ENCODE assay signal across 8 cellular contexts in genomic region chr21:37365657-37366487, GRCh38. TPM values are rescaled to one million over a fixed set of nuclear protein-coding genes. Genes with fewer than 3 reads are reported as not detected.
DNase-seq lines count a peak whose midpoint lies in the region; ATAC-seq, FAIRE-seq and TF ChIP-seq lines count a peak whose summit lies in the region.

No MANE protein-coding gene starts in this region.

- peaks cover 22% of the 10 kb centered on the region for H3K4me1 ChIP-seq in astrocyte (ENCODE audit: insufficient read depth, low read length)

- H3K4me3 ChIP-seq in astrocyte (ENCODE audit: insufficient read depth, low read depth, low read length) (peak overlapping the region; percentile 71), retinal pigment epithelial cell (ENCODE audit: low read length) (peak overlapping the region; percentile 84)

- peak overlapping the region; percentile 79 for H2AFZ ChIP-seq in astrocyte (ENCODE audit: low read depth, low read length)

- H3K9me3 ChIP-seq in astrocyte (ENCODE audit: insufficient read depth, low read depth, low read length), result no peaks in the 10 kb centered on the region

- peak; percentile 26 for ATAC-seq in GM21529 (IDR thresholded peaks at IDR 0.05; ENCODE audit: unreplicated experiment)

- peak overlapping the region; percentile 98 for H3K27ac ChIP-seq in astrocyte (ENCODE audit: low read depth, low read length)

- H3K4me3 Mint-ChIP-seq in IgD-negative memory B cell, result peak overlapping the region; percentile 96 to 100 (median 98)
- peak overlapping the region; percentile 91 for H3K4me3 Mint-ChIP-seq in astrocyte (ENCODE audit: unreplicated experiment)

- no peaks in the 10 kb centered on the region for H3K27me3 ChIP-seq in astrocyte (ENCODE audit: insufficient read depth, low read length)

- H3K4me1 Mint-ChIP-seq in IgD-negative memory B cell (peaks cover 26 to 40% (median 38%) of the 10 kb centered on the region in 3 donors), astrocyte (ENCODE audit: low read depth, unreplicated experiment) (peaks cover 20% of the 10 kb centered on the region)

- H3K36me3 ChIP-seq in astrocyte (ENCODE audit: insufficient read depth, low read length), result no peaks in the 10 kb centered on the region

- no peak for TF ChIP-seq CTCF in astrocyte (IDR thresholded peaks at IDR 0.05; ENCODE audit: insufficient read depth, low read depth, low read length)
- no peak for TF ChIP-seq CTCF in retinal pigment epithelial cell (conservative IDR thresholded peaks at IDR 0.05; ENCODE audit: low read depth, low read length)

- H3K27ac Mint-ChIP-seq in IgD-negative memory B cell (peak overlapping the region; percentile 97 to 99 (median 99)), astrocyte (ENCODE audit: unreplicated experiment) (peak overlapping the region; percentile 99)

- H3K9me3 Mint-ChIP-seq in IgD-negative memory B cell (peaks cover 0 to 4% (median 0%) of the 10 kb centered on the region in 3 donors), astrocyte (ENCODE audit: unreplicated experiment) (peaks cover 1% of the 10 kb centered on the region)

- peaks cover 39% of the 10 kb centered on the region for H3K79me2 ChIP-seq in astrocyte (ENCODE audit: insufficient read depth, low read length)

- peaks cover 27% of the 10 kb centered on the region for H4K20me1 ChIP-seq in astrocyte (ENCODE audit: insufficient read depth, low read length)

- H3K36me3 Mint-ChIP-seq in IgD-negative memory B cell (no peaks in the 10 kb centered on the region), astrocyte (ENCODE audit: low read depth, unreplicated experiment) (peaks cover 6% of the 10 kb centered on the region)

- H3K4me2 ChIP-seq in astrocyte (ENCODE audit: low read length), result peak overlapping the region; percentile 85

- peak overlapping the region; percentile 98 for H3K9ac ChIP-seq in astrocyte (ENCODE audit: low read length)

- DNase-seq in EH (ENCODE audit: low read depth) (peak; percentile 74), T-helper 1 cell (peak; percentile 45 to 66 (median 51)), astrocyte (ENCODE audit: low read depth) (peak; percentile 34), hypothalamus (lab: John Stamatoyannopoulos, UW) (peak in 39 of 51 donors; percentile 30 to 83 (median 59)), retinal pigment epithelial cell (ENCODE audit: low read depth) (no peak), iPS-NIHi11 (ENCODE audit: low spot score) (no peak)

- no peak for FAIRE-seq in astrocyte (lab: Jason Lieb, UNC)

- H3K27me3 Mint-ChIP-seq in IgD-negative memory B cell (no peaks in the 10 kb centered on the region), astrocyte (ENCODE audit: low read depth, unreplicated experiment) (no peaks in the 10 kb centered on the region)

RNA-seq across cellular contexts. Expression of gene DYRK1A, which starts 0.7 kb away (rescaled TPM):
- 4.3 TPM for polyA plus RNA-seq in IgD-negative memory B cell
- total RNA-seq in astrocyte, result 41.7 and 44.6 TPM in 2 replicates

Comparison
In these comparisons a context has a peak if more than half of its experiments do, and no peak if none do; other contexts are left out.
1. DNase-seq: peak in EH (single experiment), T-helper 1 cell (5 of 5), astrocyte (single experiment) and hypothalamus (39 of 51); none in retinal pigment epithelial cell (single experiment) and iPS-NIHi11 (single experiment).